10 cellular contexts compared by ENCODE assay signal in genomic region chr2:159612255-159612901, GRCh38. TPM values are rescaled to one million over a fixed set of nuclear protein-coding genes. Genes with fewer than 3 reads are reported as not detected.
DNase-seq lines count a peak whose midpoint lies in the region; ATAC-seq, FAIRE-seq and TF ChIP-seq lines count a peak whose summit lies in the region.
"Had no signal": no experiment of that assay in that cellular context is flagged by ENCODE, and none has a peak within 500 bp of the region (broad histone marks: within the 10 kb centered on the region; RNA-seq: fewer than 3 reads in every experiment).

No MANE protein-coding gene starts in this region.

- no peak overlapping the region for H3K27ac Mint-ChIP-seq in activated T-cell treated with anti-CD3 and anti-CD28 coated beads, Interleukin-2, amount 50 U/mL, for 24 hours

- no peaks in the 10 kb centered on the region for H3K27me3 ChIP-seq in K562 (ENCODE audit: control insufficient read depth in 2 of 2, insufficient read depth in 2 of 2, low read length in 2 of 2)

- WGBS in K562 (ENCODE audit: insufficient coverage, low coverage, missing lambda C conversion rate), result 82% methylated on average over 1 of the region's 1 CpG
- 60 to 100% methylated on average over 1 of the region's 1 CpG for WGBS in mesodermal cell (ENCODE audit: insufficient coverage in 2 of 2), 2 experiments

- peak; percentile 46 for FAIRE-seq in K562 (lab: Jason Lieb, UNC)

- BruUV-seq in K562 (replicated peaks; lab: Mats Ljungman, UMichigan), result no TSS peak

- peak; percentile 84 for DNase-seq in DMS 273 treated with DMSO at 0.1 percent for 48 hours (lab: John Stamatoyannopoulos, UW)
- DNase-seq in NCI-H1436 treated with DMSO at 0.1 percent for 48 hours (lab: John Stamatoyannopoulos, UW), result peak; percentile 54
- peak; percentile 16 to 67 (median 23) for DNase-seq in K562 (ENCODE audit: extremely low read depth in 1 of 4, low spot score in 3 of 4)
- DNase-seq in SIG-M5 treated with dmso at 0.1 percent for 504 hours (lab: John Stamatoyannopoulos, UW; ENCODE audit: unreplicated experiment), result no peak
- no peak for DNase-seq in activated T-cell treated with anti-CD3 and anti-CD28 coated beads, Interleukin-2, amount 50 U/mL, for 24 hours
- DNase-seq: stimulated activated CD8-positive, alpha-beta memory T cell treated with anti-CD3 and anti-CD28 coated beads, Interleukin-4, amount 100 ng/mL, for 48 hours had no signal

- POLR2A ChIA-PET in K562 (lab: Yijun Ruan, JAX), result interaction anchor here (1.3 to 4.9 kb wide), 6 partner anchors 8 to 325 kb away, joined by 4 to 35 read pairs (median 8); partner anchors contain the start of genes MARCHF7 and WDSUB1

- peak overlapping the region; percentile 57; the same call in 1 of the 2 replicates for H2AFZ ChIP-seq in K562 (ENCODE audit: low read depth, low read length)

- TF ChIP-seq RAD21 in K562 (CRISPR knock-in tag; conservative IDR thresholded peaks at IDR 0.05 in 1 of 2, IDR thresholded peaks at IDR 0.05 in 1 of 2), result no peak

- no peaks in the 10 kb centered on the region for H4K20me1 ChIP-seq in K562 (replicated peaks; ENCODE audit: control insufficient read depth, insufficient read depth, low read length)

- TF ChIP-seq EP300 in K562 (IDR thresholded peaks at IDR 0.05; ENCODE audit: low read length), result no peak

- H3K4me3 ChIP-seq in K562 (no peak overlapping the region), mesodermal cell (ENCODE audit: extremely low read depth, insufficient read depth, low read length, poor library complexity, severe bottlenecking) (no peak overlapping the region)

- H3K27ac ChIP-seq in K562 (ENCODE audit: extremely low read depth, low read depth, low read length) (peak overlapping the region; percentile 50), mesodermal cell (ENCODE audit: low read depth, low read length, severe bottlenecking) (peak overlapping the region; percentile 44)
- H3K27ac ChIP-seq: RWPE1 had no signal

- H3K4me1 Mint-ChIP-seq in activated T-cell treated with anti-CD3 and anti-CD28 coated beads, Interleukin-2, amount 50 U/mL, for 24 hours (ENCODE audit: low read depth), result peaks cover 14% of the 10 kb centered on the region

- peak overlapping the region; percentile 63 for H3K4me2 ChIP-seq in K562 (ENCODE audit: insufficient read depth, low read length)

- H3K4me3 Mint-ChIP-seq in activated T-cell treated with anti-CD3 and anti-CD28 coated beads, Interleukin-2, amount 50 U/mL, for 24 hours, result no peak overlapping the region

- no peak for TF ChIP-seq POLR2A in K562 (conservative IDR thresholded peaks at IDR 0.05)

- H3K9me1 ChIP-seq in K562 (ENCODE audit: control insufficient read depth, insufficient read depth, low read length), result no peaks in the 10 kb centered on the region

- H3K27me3 Mint-ChIP-seq in activated T-cell treated with anti-CD3 and anti-CD28 coated beads, Interleukin-2, amount 50 U/mL, for 24 hours, result peaks cover 27% of the 10 kb centered on the region

- H3K9me3 ChIP-seq in K562 (replicated peaks; ENCODE audit: control insufficient read depth, insufficient read depth, low read depth, low read length) (no peaks in the 10 kb centered on the region), mesodermal cell (ENCODE audit: control insufficient read depth, low read length) (no peaks in the 10 kb centered on the region)

- peaks cover 5% of the 10 kb centered on the region in 2 experiments; a peak in 3 of 5 replicates for H3K4me1 ChIP-seq in K562 (replicated peaks in 1 of 2; ENCODE audit: control insufficient read depth in 2 of 2, insufficient read depth in 2 of 2, low read length in 2 of 2)
- H3K4me1 ChIP-seq in mesodermal cell (ENCODE audit: control insufficient read depth, insufficient read depth, low read length, poor library complexity, severe bottlenecking), result peaks cover 9% of the 10 kb centered on the region

- H3K79me2 ChIP-seq in K562 (ENCODE audit: control insufficient read depth, insufficient read depth, low read length), result peaks cover 60% of the 10 kb centered on the region

- H3K36me3 ChIP-seq in K562 (ENCODE audit: control insufficient read depth, insufficient read depth, low read length) (no peaks in the 10 kb centered on the region), mesodermal cell (ENCODE audit: control insufficient read depth, insufficient read depth, low read length) (no peaks in the 10 kb centered on the region)

- peak overlapping the region in 1 of 2 experiments; percentile 98; a peak in 2 of 4 replicates for H3K9ac ChIP-seq in K562 (ENCODE audit: insufficient read depth in 1 of 2, low read depth in 2 of 2, low read length in 2 of 2)

- no peak for TF ChIP-seq CTCF in K562 (IDR thresholded peaks at IDR 0.05 in 2 of 3, conservative IDR thresholded peaks at IDR 0.05 in 1 of 3; ENCODE audit: insufficient read depth in 2 of 3, low read depth in 1 of 3, low read length in 3 of 3)

- ATAC-seq in K562 (peak; percentile 28), HG02885 (IDR thresholded peaks at IDR 0.05; ENCODE audit: poor library complexity, unreplicated experiment) (no peak), GM19455 (IDR thresholded peaks at IDR 0.05; ENCODE audit: unreplicated experiment) (no peak)

- no peaks in the 10 kb centered on the region for H3K9me3 Mint-ChIP-seq in activated T-cell treated with anti-CD3 and anti-CD28 coated beads, Interleukin-2, amount 50 U/mL, for 24 hours

- peaks cover 2% of the 10 kb centered on the region for H3K36me3 Mint-ChIP-seq in activated T-cell treated with anti-CD3 and anti-CD28 coated beads, Interleukin-2, amount 50 U/mL, for 24 hours (ENCODE audit: low read depth)

- in situ Hi-C loops in K562 (cut with MboI), result no loop called here

- intact Hi-C loops in K562 (cut with micrococcal nuclease), result loop anchor here (5.0 kb wide), 1 partner anchor 115 kb away; no protein-coding TSS in a partner anchor

- CTCF ChIA-PET in K562 (lab: Yijun Ruan, JAX; ENCODE audit: low intra/inter-chr PET ratio), result interaction anchor here (0.7 kb wide), 1 partner anchor 87 kb away, joined by 3 read pairs; no protein-coding TSS in a partner anchor

TF ChIP-seq in K562, 482 proteins besides CTCF, POLR2A, EP300 and RAD21 (continues in another document):
- TF ChIP-seq GATAD2B (IDR thresholded peaks at IDR 0.05; ENCODE audit: borderline replicate concordance) (peak; percentile 23; the same call in 1 of the 2 replicates), MLLT1 (IDR thresholded peaks at IDR 0.05) (0 out of 4 replicates have a peak, but pooled peaks of 1 of the 2 experiments have one; percentile 10), PKNOX1 (IDR thresholded peaks at IDR 0.05) (peak; percentile 85), GTF2A2 (tag; IDR thresholded peaks at IDR 0.05) (no peak), HLTF (IDR thresholded peaks at IDR 0.05) (no peak), CBX8 (IDR thresholded peaks at IDR 0.05; ENCODE audit: borderline replicate concordance, extremely low read depth, low read depth, low read length, poor library complexity, severe bottlenecking) (no peak), SAFB (IDR thresholded peaks at IDR 0.05; ENCODE audit: borderline replicate concordance, low read depth, low read length) (no peak), ZNF766 (CRISPR knock-in tag; conservative IDR thresholded peaks at IDR 0.05) (no peak), IFI16 (CRISPR knock-in tag; IDR thresholded peaks at IDR 0.05) (no peak), SRSF7 (optimal IDR thresholded peaks at IDR 0.05; ENCODE audit: low read depth, low read length) (no peak), ZNF316 (IDR thresholded peaks at IDR 0.05) (no peak), E2F3 (CRISPR knock-in tag; IDR thresholded peaks at IDR 0.05) (no peak), PHB2 (IDR thresholded peaks at IDR 0.05; ENCODE audit: low read depth) (no peak)

RNA-seq across cellular contexts. Expression of gene BAZ2B, which starts 4.0 kb away (rescaled TPM):
- total RNA-seq in K562 (2011; cell fraction: chromatin; rRNA removed; ENCODE audit: low replicate concordance), result 47.7 and 122 TPM in 2 replicates
- 18.2 and 25.5 TPM in 2 replicates for total RNA-seq in K562 (2011; cell fraction: nucleolus; rRNA removed)
- 38.1 and 47.5 TPM in 2 replicates for total RNA-seq in K562 (2011; cell fraction: nucleoplasm; rRNA removed)
- total RNA-seq in K562 (2014; rRNA removed), result 15.1 and 16.2 TPM in 2 replicates
- total RNA-seq in K562 (2014; rRNA removed; fragmentation: Illumina TruSeq; extraction: Trizol), result 30.7 and 33.1 TPM in 2 replicates
- total RNA-seq in K562 (2015; rRNA removed; fragmentation: Illumina TruSeq; extraction: Trizol), result 38.6 and 39.4 TPM in 2 replicates
- total RNA-seq in K562 (2021), result 18.7 and 19.7 TPM in 2 replicates
- 19.8 and 20.9 TPM in 2 replicates for polyA plus RNA-seq in K562 (2011; rRNA removed)
- 7.0 and 11.9 TPM in 2 replicates for polyA plus RNA-seq in K562 (2011; cell fraction: cytosol; rRNA removed)
- polyA plus RNA-seq in K562 (2011; cell fraction: nucleus; rRNA removed), result 39.3 and 42.1 TPM in 2 replicates
- 11.6 and 14.6 TPM in 2 replicates for polyA plus RNA-seq in K562 (2012)
- 16.9 and 20.0 TPM in 2 replicates for polyA plus RNA-seq in K562 (2014; fragmentation: Illumina TruSeq; extraction: Trizol)
- polyA plus RNA-seq in K562 (2014; fragmentation: Nextera tagmentation; extraction: Ambion mirVana), result 1 to 10 TPM; 7.5 to 8.1 TPM
- polyA plus RNA-seq in K562 (2014; rRNA removed), result 14.2 and 21.4 TPM in 2 replicates
- 56.8 and 85.7 TPM in 2 replicates for polyA minus RNA-seq in K562 (2011; rRNA and poly(A)+ RNA removed)
- polyA minus RNA-seq in K562 (2011; cell fraction: cytosol; rRNA and poly(A)+ RNA removed), result 13.4 and 18.4 TPM in 2 replicates
- 45.0 and 103 TPM in 2 replicates for polyA minus RNA-seq in K562 (2011; cell fraction: nucleus; rRNA and poly(A)+ RNA removed)
- 48.0 TPM for polyA plus RNA-seq in mesodermal cell (2013, experiment 1 of 2)
- polyA plus RNA-seq in mesodermal cell (2013, experiment 2 of 2), result 49.4 TPM

Comparison
In these comparisons a context has a peak if more than half of its experiments do, and no peak if none do; other contexts are left out.
1. DNase-seq: peak in DMS 273 treated with DMSO at 0.1 percent for 48 hours (single experiment), NCI-H1436 treated with DMSO at 0.1 percent for 48 hours (single experiment) and K562 (4 of 4); none in SIG-M5 treated with dmso at 0.1 percent for 504 hours (single experiment) and activated T-cell treated with anti-CD3 and anti-CD28 coated beads, Interleukin-2, amount 50 U/mL, for 24 hours (single experiment).